9 cellular contexts compared by ENCODE assay signal in the genomic region with DNA sequence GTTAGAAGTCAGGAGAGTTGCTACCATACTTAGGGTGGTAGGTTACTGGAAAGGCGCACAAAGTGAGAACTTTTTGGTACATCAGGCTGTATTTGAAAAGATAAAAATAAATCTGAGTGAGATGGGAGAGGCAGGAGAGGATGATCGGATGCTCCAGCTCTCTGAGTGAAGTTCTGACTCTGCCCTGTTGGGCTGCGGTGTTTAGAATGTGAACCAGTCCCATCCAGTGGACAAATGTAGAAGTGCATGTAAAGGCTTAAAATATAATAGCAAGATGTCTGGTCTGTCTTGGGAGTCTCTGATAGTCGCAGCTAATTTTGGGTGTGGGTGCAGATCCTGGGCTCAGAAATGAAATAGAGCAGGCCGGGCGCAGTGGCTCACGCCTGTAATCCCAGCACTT. TPM values are rescaled to one million over a fixed set of nuclear protein-coding genes. Genes with fewer than 3 reads are reported as not detected.
A peak's percentile ranks its signal among the peaks of the same experiment; 100 is the strongest.
DNase-seq lines count a peak whose midpoint lies in the region; ATAC-seq and TF ChIP-seq lines count a peak whose summit lies in the region.
"Had no signal": no experiment of that assay in that cellular context is flagged by ENCODE, and none has a peak within 500 bp of the region (broad histone marks: within the 10 kb centered on the region; RNA-seq: fewer than 3 reads in every experiment).

No MANE protein-coding gene starts in this region.

- 42 to 53% methylated on average over 7 of the region's 7 CpGs for WGBS in upper lobe of left lung, 2 donors

- no peaks in the 10 kb centered on the region for H3K9me2 ChIP-seq in MM.1S (replicated peaks; ENCODE audit: insufficient read depth, low read length)

- H3K27ac ChIP-seq in MM.1S (ENCODE audit: low read length) (no peak overlapping the region), upper lobe of left lung (no peak overlapping the region)
- H3K27ac ChIP-seq: SK-N-MC had no signal

- no peaks in the 10 kb centered on the region for H4K20me1 ChIP-seq in MM.1S (ENCODE audit: insufficient read depth, low read length)

- H3K4me1 Mint-ChIP-seq in T-helper 17 cell: peaks cover 6% of the 10 kb centered on the region

- CTCF ChIA-PET in AG04449 (lab: Yijun Ruan, JAX) (interaction anchor here (0.6 to 3.3 kb wide), 19 partner anchors 9 to 396 kb away, joined by 3 to 51 read pairs (median 7); partner anchors contain the start of genes HIGD1A and SEC22C), HEK293T (lab: Yijun Ruan, JAX) (interaction anchor here (0.5 to 1.9 kb wide), 13 partner anchors 9 to 722 kb away, joined by 3 to 12 read pairs (median 3); no protein-coding TSS in a partner anchor)

- no peaks in the 10 kb centered on the region for H3K79me2 ChIP-seq in MM.1S (ENCODE audit: low read length)

- DNase-seq in AG04449 (ENCODE audit: low read depth, low spot score) (peak; percentile 24), GM12864 (ENCODE audit: low read depth) (peak; percentile 54), HEK293T (ENCODE audit: extremely low spot score) (peak; percentile 78), MM.1S (peak; percentile 82), T-helper 17 cell (no peak), ecto neural progenitor cell (ENCODE audit: low spot score) (peak; percentile 54), medulla oblongata (ENCODE audit: extremely low spot score) (peak; percentile 90), upper lobe of left lung (peak in 1 of 2 donors; percentile 24)

- H3K9me3 ChIP-seq in MM.1S (replicated peaks; ENCODE audit: insufficient read depth, low read length) (no peaks in the 10 kb centered on the region), T-helper 17 cell (ENCODE audit: control insufficient read depth, low read length, poor library complexity, severe bottlenecking) (no peaks in the 10 kb centered on the region), upper lobe of left lung (no peaks in the 10 kb centered on the region)

- TF ChIP-seq CTCF in AG04449 (IDR thresholded peaks at IDR 0.05; ENCODE audit: insufficient read depth, low read length, missing control alignments) (peak; percentile 61), GM12864 (IDR thresholded peaks at IDR 0.05; ENCODE audit: low read depth, low read length, missing control alignments) (peak; percentile 74), MM.1S (IDR thresholded peaks at IDR 0.05; ENCODE audit: low read length) (peak; percentile 75), upper lobe of left lung (IDR thresholded peaks at IDR 0.05) (peak; percentile 61 to 86 (median 74))

- H3K36me3 ChIP-seq in MM.1S (replicated peaks; ENCODE audit: insufficient read depth, low read length) (no peaks in the 10 kb centered on the region), upper lobe of left lung (no peaks in the 10 kb centered on the region)

- H3K36me3 Mint-ChIP-seq in T-helper 17 cell (ENCODE audit: low read depth): peaks cover 4% of the 10 kb centered on the region

- peak overlapping the region; percentile 47; the same call in 1 of the 2 replicates for H3K9ac ChIP-seq in MM.1S (ENCODE audit: low read length)

- no peak overlapping the region for H3K4me3 Mint-ChIP-seq in T-helper 17 cell

- no peak overlapping the region; the same call in 1 of the 2 replicates for H3K4me3 ChIP-seq in AG04449 (ENCODE audit: low read depth, low read length)
- peak overlapping the region; percentile 45 for H3K4me3 ChIP-seq in GM12864 (ENCODE audit: low read depth, low read length)
- H3K4me3 ChIP-seq in MM.1S (ENCODE audit: low read length): peak overlapping the region; percentile 44
- no peak overlapping the region for H3K4me3 ChIP-seq in upper lobe of left lung
- H3K4me3 ChIP-seq: SK-N-MC had no signal

- peak overlapping the region; percentile 74 for H2AFZ ChIP-seq in MM.1S (ENCODE audit: low read length)

- H3K4me2 ChIP-seq in MM.1S (ENCODE audit: low read depth, low read length): peak overlapping the region; percentile 88

- H3F3A ChIP-seq in MM.1S (ENCODE audit: insufficient read depth, low read length): no peaks in the 10 kb centered on the region

- TF ChIP-seq EP300 in upper lobe of left lung (IDR thresholded peaks at IDR 0.05): no peak

- H3K27me3 ChIP-seq in MM.1S (replicated peaks; ENCODE audit: insufficient read depth, low read length) (no peaks in the 10 kb centered on the region), upper lobe of left lung (no peaks in the 10 kb centered on the region)

- H3K4me1 ChIP-seq in MM.1S (ENCODE audit: low read length) (0 out of 2 replicates have a peak, but pooled peaks cover 3% of the 10 kb centered on the region), upper lobe of left lung (peaks cover 0 to 13% (median 0%) of the 10 kb centered on the region in 4 donors)

- POLR2A ChIA-PET in AG04449 (lab: Yijun Ruan, JAX): no interaction called here
- POLR2A ChIA-PET in HEK293T (lab: Yijun Ruan, JAX): interaction anchor here (0.7 to 0.8 kb wide), 2 partner anchors 9 to 41 kb away, joined by 3 to 4 read pairs; no protein-coding TSS in a partner anchor

- H3K27me3 Mint-ChIP-seq in T-helper 17 cell: peaks cover 28% of the 10 kb centered on the region

- H3K27ac Mint-ChIP-seq in T-helper 17 cell: no peak overlapping the region

- ATAC-seq in T-helper 17 cell (peak; percentile 98), upper lobe of left lung (ENCODE audit: low FRiP score in 2 of 2) (peak; percentile 80 to 85)

- no peak for TF ChIP-seq POLR2A in upper lobe of left lung (IDR thresholded peaks at IDR 0.05)

TF ChIP-seq in HEK293T, 16 proteins besides CTCF, POLR2A, EP300 and RAD21:
- no peak for TF ChIP-seq FOXA1 (IDR thresholded peaks at IDR 0.05)
- TF ChIP-seq ELF4 (IDR thresholded peaks at IDR 0.05): no peak
TF ChIP-seq in HEK293T: peak in this region for 0.

RNA-seq across cellular contexts. Expression of gene ACKR2, which starts 30.4 kb away (rescaled TPM):
- total RNA-seq in T-helper 17 cell: under 1 TPM; 0.10 to 0.35 TPM
- 1 to 10 TPM in 5 of 6 donors, not detected in 1; 1.1 to 8.2 (median 2.3) TPM for total RNA-seq in upper lobe of left lung

RNA-seq across cellular contexts. Expression of gene HIGD1A, which starts 35.3 kb away (rescaled TPM):
- total RNA-seq in T-helper 17 cell (10 to 100 TPM; 20.7 to 29.2 TPM), upper lobe of left lung (100 to 1,000 TPM in 2 of 6 donors, 10 to 100 TPM in 4; 26.2 to 108 (median 73.3) TPM)

RNA-seq across cellular contexts. Expression of gene CYP8B1, which starts 36.1 kb away (rescaled TPM):
- total RNA-seq in T-helper 17 cell: not detected
- under 1 TPM in 2 of 6 donors, not detected in 4; 0.13 to 0.14 TPM for total RNA-seq in upper lobe of left lung

Comparison
In these comparisons a context has a peak if more than half of its experiments do, and no peak if none do; other contexts are left out.
1. DNase-seq: peak in AG04449 (single experiment), GM12864 (single experiment), HEK293T (single experiment), MM.1S (single experiment), ecto neural progenitor cell (single experiment) and medulla oblongata (single experiment); none in T-helper 17 cell (0 of 3).
2. H3K4me3 ChIP-seq: peak in GM12864 (single experiment) and MM.1S (single experiment); none in AG04449 (single experiment) and upper lobe of left lung (0 of 4).
3. Peak in every context shown above with its lines, with median percentiles within 50 percentile points of each other: CTCF ChIP-seq.